1 cellular context compared by ENCODE assay signal in genomic region chr20:2652724-2653510, GRCh38.
TF ChIP-seq lines count a peak whose summit lies in the region.

No MANE protein-coding gene starts in this region.

TF ChIP-seq in HepG2, 621 proteins besides CTCF, POLR2A, EP300 and RAD21 (continued from another document):
- TF ChIP-seq FUBP1 (CRISPR knock-in tag; IDR thresholded peaks at IDR 0.05; ENCODE audit: borderline replicate concordance) = peak; percentile 11; the same call in 1 of the 2 replicates
- TF ChIP-seq NRL (CRISPR knock-in tag; IDR thresholded peaks at IDR 0.05; ENCODE audit: borderline replicate concordance) = peak; percentile 94
- no peak for TF ChIP-seq PCBP2 (optimal IDR thresholded peaks at IDR 0.05; ENCODE audit: low read depth, low read length, poor library complexity, severe bottlenecking)
- TF ChIP-seq ZNF260 (CRISPR knock-in tag; IDR thresholded peaks at IDR 0.05; ENCODE audit: borderline replicate concordance, low read depth) = peak; percentile 32; the same call in 1 of the 2 replicates
- TF ChIP-seq TARDBP (CRISPR knock-in tag; IDR thresholded peaks at IDR 0.05) = peak; percentile 5; the same call in 1 of the 2 replicates
- TF ChIP-seq SP4 (CRISPR knock-in tag; IDR thresholded peaks at IDR 0.05) = peak; percentile 75; the same call in 1 of the 2 replicates
- TF ChIP-seq ZBTB2 (CRISPR knock-in tag; IDR thresholded peaks at IDR 0.05; ENCODE audit: low read depth) = no peak
